ENCODE assay signal across 1 cellular context in genomic region chr7:21365866-21366624, GRCh38.
TF ChIP-seq lines count a peak whose summit lies in the region.

No MANE protein-coding gene starts in this region.

TF ChIP-seq in GM12878, 131 proteins besides CTCF, POLR2A, EP300 and RAD21 (continued from another document):
- no peak for TF ChIP-seq PRDM15 (CRISPR knock-in tag; IDR thresholded peaks at IDR 0.05)
- TF ChIP-seq CUX1 (IDR thresholded peaks at IDR 0.05; ENCODE audit: insufficient replicate concordance, low read depth, low read length) = no peak
- no peak for TF ChIP-seq ASH2L (IDR thresholded peaks at IDR 0.05; ENCODE audit: borderline replicate concordance, low read depth)
- TF ChIP-seq CHD4 (IDR thresholded peaks at IDR 0.05) = no peak
- TF ChIP-seq ESRRA (IDR thresholded peaks at IDR 0.05; ENCODE audit: low read length) = no peak
- no peak for TF ChIP-seq STAT3 (IDR thresholded peaks at IDR 0.05; ENCODE audit: low read depth, low read length)
- TF ChIP-seq ZNF217 (IDR thresholded peaks at IDR 0.05) = no peak
- TF ChIP-seq CBX3 (IDR thresholded peaks at IDR 0.05; ENCODE audit: borderline replicate concordance, low read depth) = no peak
- no peak for TF ChIP-seq SMAD5 (IDR thresholded peaks at IDR 0.05; ENCODE audit: low read depth)
- TF ChIP-seq EZH2 (IDR thresholded peaks at IDR 0.05; ENCODE audit: borderline replicate concordance, control insufficient read depth, low read depth, low read length) = no peak
- no peak for TF ChIP-seq CBX5 (IDR thresholded peaks at IDR 0.05; ENCODE audit: low read depth)
- TF ChIP-seq, protein P1, sequence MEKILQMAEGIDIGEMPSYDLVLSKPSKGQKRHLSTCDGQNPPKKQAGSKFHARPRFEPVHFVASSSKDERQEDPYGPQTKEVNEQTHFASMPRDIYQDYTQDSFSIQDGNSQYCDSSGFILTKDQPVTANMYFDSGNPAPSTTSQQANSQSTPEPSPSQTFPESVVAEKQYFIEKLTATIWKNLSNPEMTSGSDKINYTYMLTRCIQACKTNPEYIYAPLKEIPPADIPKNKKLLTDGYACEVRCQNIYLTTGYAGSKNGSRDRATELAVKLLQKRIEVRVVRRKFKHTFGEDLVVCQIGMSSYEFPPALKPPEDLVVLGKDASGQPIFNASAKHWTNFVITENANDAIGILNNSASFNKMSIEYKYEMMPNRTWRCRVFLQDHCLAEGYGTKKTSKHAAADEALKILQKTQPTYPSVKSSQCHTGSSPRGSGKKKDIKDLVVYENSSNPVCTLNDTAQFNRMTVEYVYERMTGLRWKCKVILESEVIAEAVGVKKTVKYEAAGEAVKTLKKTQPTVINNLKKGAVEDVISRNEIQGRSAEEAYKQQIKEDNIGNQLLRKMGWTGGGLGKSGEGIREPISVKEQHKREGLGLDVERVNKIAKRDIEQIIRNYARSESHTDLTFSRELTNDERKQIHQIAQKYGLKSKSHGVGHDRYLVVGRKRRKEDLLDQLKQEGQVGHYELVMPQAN (conservative IDR thresholded peaks at IDR 0.05) = no peak
- no peak for TF ChIP-seq HSF1 (IDR thresholded peaks at IDR 0.05; ENCODE audit: low read depth, low read length)
- TF ChIP-seq PKNOX1 (IDR thresholded peaks at IDR 0.05) = no peak
